2 cellular contexts compared by ENCODE assay signal in genomic region chr3:186267758-186268157, GRCh38.
A peak's percentile ranks its signal among the peaks of the same experiment; 100 is the strongest.
TF ChIP-seq lines count a peak whose summit lies in the region.

No MANE protein-coding gene starts in this region.

TF ChIP-seq in GM23338, 12 proteins besides CTCF, POLR2A, EP300 and RAD21 (continued from another document):
- TF ChIP-seq ZNF462 (CRISPR knock-in tag; IDR thresholded peaks at IDR 0.05), result no peak
- TF ChIP-seq ETS1 (IDR thresholded peaks at IDR 0.05), result no peak
- no peak for TF ChIP-seq EZH2phosphoT487 (IDR thresholded peaks at IDR 0.05; ENCODE audit: unreplicated experiment)
- no peak for TF ChIP-seq STAT1 (IDR thresholded peaks at IDR 0.05; ENCODE audit: unreplicated experiment)
- TF ChIP-seq ZNF331 (CRISPR knock-in tag; IDR thresholded peaks at IDR 0.05; ENCODE audit: low read depth), result no peak
- no peak for TF ChIP-seq JUNB (IDR thresholded peaks at IDR 0.05; ENCODE audit: unreplicated experiment)
- no peak for TF ChIP-seq REST (IDR thresholded peaks at IDR 0.05; ENCODE audit: unreplicated experiment)

TF ChIP-seq in GM12878, 131 proteins besides CTCF, POLR2A, EP300 and RAD21:
- TF ChIP-seq SKIL (IDR thresholded peaks at IDR 0.05; ENCODE audit: low read depth, poor library complexity, severe bottlenecking), result no peak
- TF ChIP-seq RUNX3 (IDR thresholded peaks at IDR 0.05; ENCODE audit: low read length), result peak; percentile 15; the same call in 1 of the 2 replicates
- peak in 1 of 2 experiments; percentile 65; a peak in 2 of 4 replicates for TF ChIP-seq BHLHE40 (IDR thresholded peaks at IDR 0.05; ENCODE audit: borderline replicate concordance in 1 of 2, low read depth in 2 of 2, low read length in 1 of 2)
